Comparison of ENCODE assay signal across 8 cellular contexts in genomic region chr19:2622371-2622961, GRCh38.
DNase-seq lines count a peak whose midpoint lies in the region; ATAC-seq, FAIRE-seq and TF ChIP-seq lines count a peak whose summit lies in the region.
"Not testable (repeated sequence)": the region's sequence is repeated elsewhere in the genome, so short reads cannot be mapped to it uniquely, and the experiment has no call there.

No MANE protein-coding gene starts in this region.

- peak overlapping the region; percentile 83 for H3K27ac Mint-ChIP-seq in activated naive CD8-positive, alpha-beta T cell
- H3K27ac Mint-ChIP-seq in stimulated activated naive B cell treated with anti-CD40 and anti-IgM and Interleukin-4, amounts not matched to agents 10 μg/mL and 1 μg/mL and 100 μg/mL, for 72 hours = peak overlapping the region; percentile 53

- TF ChIP-seq CTCF in liver (IDR thresholded peaks at IDR 0.05; ENCODE audit: low read depth, low read length, missing input control) = not testable (repeated sequence)

- H4K20me1 ChIP-seq in BLaER1 = peaks cover 61% of the 10 kb centered on the region

- not testable (repeated sequence) for DNase-seq in GM12892 (ENCODE audit: insufficient read length); stimulated activated naive B cell treated with anti-CD40 and anti-IgM and Interleukin-4, amounts not matched to agents 10 μg/mL and 1 μg/mL and 100 μg/mL, for 72 hours
- peak; percentile 59 for DNase-seq in NCI-H82 (lab: John Stamatoyannopoulos, UW)
- DNase-seq in activated CD4-positive, CD25-positive, alpha-beta regulatory T cell (lab: John Stamatoyannopoulos, UW) = peak in 3 of 4 experiments; percentile 22 to 31 (median 22)
- DNase-seq in activated T-cell treated with anti-CD3 and anti-CD28 coated beads, Interleukin-2, amount 50 U/mL, for 4 hours = peak; percentile 47

- FAIRE-seq in GM12892 (lab: Jason Lieb, UNC) = peak; percentile 95

- peak overlapping the region; percentile 47; the same call in 1 of the 2 replicates for H3K9ac ChIP-seq in BLaER1
- not testable (repeated sequence) for H3K9ac ChIP-seq in liver (ENCODE audit: low read depth in 1 of 2, low read length in 2 of 2)

- H3K4me1 ChIP-seq in BLaER1 (peaks cover 100% of the 10 kb centered on the region), liver (ENCODE audit: control insufficient read depth in 4 of 4, insufficient read depth in 4 of 4, low read length in 3 of 4) (peaks cover 15 to 32% (median 24%) of the 10 kb centered on the region in 4 donors)

- not testable (repeated sequence) for H3K27me3 ChIP-seq in BLaER1; liver (ENCODE audit: control insufficient read depth in 4 of 4, insufficient read depth in 4 of 4, low read length in 3 of 4)

- ATAC-seq in activated T-cell treated with anti-CD3 and anti-CD28 coated beads, Interleukin-2, amount 50 U/mL, for 4 hours; stimulated activated naive B cell treated with anti-CD40 and anti-IgM and Interleukin-4, amounts not matched to agents 10 μg/mL and 1 μg/mL and 100 μg/mL, for 72 hours (replicated peaks): not testable (repeated sequence)

- not testable (repeated sequence) for H3K9me3 ChIP-seq in BLaER1; liver (ENCODE audit: control insufficient read depth in 4 of 4, low read length in 3 of 4)

- not testable (repeated sequence) for TF ChIP-seq RAD21 in liver (IDR thresholded peaks at IDR 0.05)

- WGBS in liver = 86% methylated on average over 40 of the region's 40 CpGs

- not testable (repeated sequence) for H3K9me3 Mint-ChIP-seq in activated T-cell treated with anti-CD3 and anti-CD28 coated beads, Interleukin-2, amount 50 U/mL, for 4 hours; activated naive CD8-positive, alpha-beta T cell (ENCODE audit: low read depth); stimulated activated naive B cell treated with anti-CD40 and anti-IgM and Interleukin-4, amounts not matched to agents 10 μg/mL and 1 μg/mL and 100 μg/mL, for 72 hours

- not testable (repeated sequence) for H3K27me3 Mint-ChIP-seq in activated T-cell treated with anti-CD3 and anti-CD28 coated beads, Interleukin-2, amount 50 U/mL, for 4 hours (ENCODE audit: low read depth); activated naive CD8-positive, alpha-beta T cell; stimulated activated naive B cell treated with anti-CD40 and anti-IgM and Interleukin-4, amounts not matched to agents 10 μg/mL and 1 μg/mL and 100 μg/mL, for 72 hours

- peak overlapping the region; percentile 77 for H3K27ac ChIP-seq in BLaER1
- not testable (repeated sequence) for H3K27ac ChIP-seq in liver (ENCODE audit: low read depth in 1 of 2, low read length in 2 of 2)

- peak overlapping the region; percentile 55; the same call in 1 of the 2 replicates for H3K4me3 ChIP-seq in BLaER1
- not testable (repeated sequence) for H3K4me3 ChIP-seq in liver (ENCODE audit: low read depth in 1 of 3, low read length in 3 of 3)

- not testable (repeated sequence) for H3K36me3 Mint-ChIP-seq in activated T-cell treated with anti-CD3 and anti-CD28 coated beads, Interleukin-2, amount 50 U/mL, for 4 hours (ENCODE audit: insufficient read depth); activated naive CD8-positive, alpha-beta T cell
- H3K36me3 Mint-ChIP-seq in stimulated activated naive B cell treated with anti-CD40 and anti-IgM and Interleukin-4, amounts not matched to agents 10 μg/mL and 1 μg/mL and 100 μg/mL, for 72 hours = peaks cover 8 to 18% of the 10 kb centered on the region in 2 donors

- TF ChIP-seq POLR2A in GM12892 (IDR thresholded peaks at IDR 0.05; ENCODE audit: low read depth, low read length) = 0 out of 2 replicates have a peak, but pooled peaks have one; percentile 26

- H3K4me2 ChIP-seq in BLaER1 = peak overlapping the region; percentile 89

- peak overlapping the region; percentile 66 for H3K4me3 Mint-ChIP-seq in activated T-cell treated with anti-CD3 and anti-CD28 coated beads, Interleukin-2, amount 50 U/mL, for 4 hours
- H3K4me3 Mint-ChIP-seq in activated naive CD8-positive, alpha-beta T cell = peak overlapping the region; percentile 80
- peak overlapping the region; percentile 55 to 68 for H3K4me3 Mint-ChIP-seq in stimulated activated naive B cell treated with anti-CD40 and anti-IgM and Interleukin-4, amounts not matched to agents 10 μg/mL and 1 μg/mL and 100 μg/mL, for 72 hours

- H3K36me3 ChIP-seq in BLaER1; liver (ENCODE audit: control insufficient read depth in 4 of 4, insufficient read depth in 3 of 4, low read depth in 1 of 4, low read length in 3 of 4): not testable (repeated sequence)

- peaks cover 62% of the 10 kb centered on the region for H3K4me1 Mint-ChIP-seq in activated T-cell treated with anti-CD3 and anti-CD28 coated beads, Interleukin-2, amount 50 U/mL, for 4 hours (ENCODE audit: low read depth)
- peaks cover 57% of the 10 kb centered on the region for H3K4me1 Mint-ChIP-seq in activated naive CD8-positive, alpha-beta T cell (ENCODE audit: low read depth)
- H3K4me1 Mint-ChIP-seq in stimulated activated naive B cell treated with anti-CD40 and anti-IgM and Interleukin-4, amounts not matched to agents 10 μg/mL and 1 μg/mL and 100 μg/mL, for 72 hours = peaks cover 53 to 98% of the 10 kb centered on the region in 2 donors

TF ChIP-seq in liver, 16 proteins besides CTCF, POLR2A, EP300 and RAD21:
- peak; percentile 53 to 78 for TF ChIP-seq GABPA (IDR thresholded peaks at IDR 0.05 in 1 of 2, conservative IDR thresholded peaks at IDR 0.05 in 1 of 2)
